Comparison of ENCODE assay signal across 26 cellular contexts in genomic region chrX:15507005-15507404, GRCh38. TPM values are rescaled to one million over a fixed set of nuclear protein-coding genes. Genes with fewer than 3 reads are reported as not detected.
DNase-seq lines count a peak whose midpoint lies in the region; ATAC-seq, FAIRE-seq and TF ChIP-seq lines count a peak whose summit lies in the region.
"Had no signal": no experiment of that assay in that cellular context is flagged by ENCODE, and none has a peak within 500 bp of the region (broad histone marks: within the 10 kb centered on the region; RNA-seq: fewer than 3 reads in every experiment).

No MANE protein-coding gene starts in this region.

- H3K56ac ChIP-seq in H9 (ENCODE audit: insufficient read length, low read depth, low read length) = no peak overlapping the region

- H3K27me3 Mint-ChIP-seq in H9 (ENCODE audit: low read depth) (no peaks in the 10 kb centered on the region), WTC11 (ENCODE audit: low read depth) (no peaks in the 10 kb centered on the region)

- CTCF ChIA-PET in A549 (lab: Yijun Ruan, JAX) (interaction anchor here (1.2 to 1.5 kb wide), 2 partner anchors 8 to 17 kb away, joined by 3 to 4 read pairs; no protein-coding TSS in a partner anchor), WTC11 (lab: Charles Lee) (no interaction called here)

- peaks cover 14 to 19% of the 10 kb centered on the region in 2 experiments for H3K4me1 Mint-ChIP-seq in H9
- peaks cover 4% of the 10 kb centered on the region for H3K4me1 Mint-ChIP-seq in WTC11
- H3K4me1 Mint-ChIP-seq in stimulated activated effector memory CD8-positive, alpha-beta T cell treated with anti-CD3 and anti-CD28 coated beads, Interleukin-12 subunit alpha, Interleukin-12 subunit beta, amount 100 ng/mL, for 72 hours = no peaks in the 10 kb centered on the region
- H3K4me1 Mint-ChIP-seq: CD8-positive, alpha-beta memory T cell had no signal

- H3K79me1 ChIP-seq in H9 (ENCODE audit: insufficient read depth, low read depth, low read length, poor library complexity, severe bottlenecking) = no peaks in the 10 kb centered on the region

- no peak overlapping the region for H2BK15ac ChIP-seq in H9 (ENCODE audit: low read depth, low read length)

- no peaks in the 10 kb centered on the region for H3K79me2 ChIP-seq in H9 (ENCODE audit: insufficient read depth, low read length)

- H3K27ac Mint-ChIP-seq in H9 (no peak overlapping the region), WTC11 (no peak overlapping the region)
- no peak overlapping the region for H3K27ac Mint-ChIP-seq in stimulated activated effector memory CD8-positive, alpha-beta T cell treated with anti-CD3 and anti-CD28 coated beads, Interleukin-12 subunit alpha, Interleukin-12 subunit beta, amount 100 ng/mL, for 72 hours
- H3K27ac Mint-ChIP-seq: CD14-positive monocyte; CD4-positive, alpha-beta T cell; CD8-positive, alpha-beta memory T cell had no signal

- no peak for ATAC-seq in A549
- peak; percentile 65 for ATAC-seq in WTC11
- ATAC-seq in pancreas = no peak
- no peak for ATAC-seq in stimulated activated effector memory CD8-positive, alpha-beta T cell treated with anti-CD3 and anti-CD28 coated beads, Interleukin-12 subunit alpha, Interleukin-12 subunit beta, amount 100 ng/mL, for 72 hours
- ATAC-seq in GM18519 (IDR thresholded peaks at IDR 0.05; ENCODE audit: low FRiP score, unreplicated experiment) = no peak

- H3K9me3 Mint-ChIP-seq in H9 (no peaks in the 10 kb centered on the region), WTC11 (no peaks in the 10 kb centered on the region)
- H3K9me3 Mint-ChIP-seq in stimulated activated effector memory CD8-positive, alpha-beta T cell treated with anti-CD3 and anti-CD28 coated beads, Interleukin-12 subunit alpha, Interleukin-12 subunit beta, amount 100 ng/mL, for 72 hours = no peaks in the 10 kb centered on the region
- H3K9me3 Mint-ChIP-seq: CD14-positive monocyte; CD4-positive, alpha-beta T cell; CD8-positive, alpha-beta memory T cell had no signal

- no peak overlapping the region for H2BK5ac ChIP-seq in H9 (ENCODE audit: insufficient read length, low read length)

- H3K9me3 ChIP-seq in A549 (no peaks in the 10 kb centered on the region), H9 (ENCODE audit: control insufficient read depth, low read depth, low read length) (no peaks in the 10 kb centered on the region), pancreas (no peaks in the 10 kb centered on the region)
- H3K9me3 ChIP-seq: BE2C; BLaER1 treated with 17β-estradiol and CSF1 and Interleukin-3, amounts not matched to agents 10 nM and 100 nM; HAP-1 had no signal

- no peak overlapping the region for H2AK5ac ChIP-seq in H9 (ENCODE audit: insufficient read length, low read length)

- no peak overlapping the region for H3K4me3 ChIP-seq in A549
- H3K4me3 ChIP-seq in pancreas = no peak overlapping the region
- H3K4me3 ChIP-seq: BLaER1 treated with 17β-estradiol and CSF1 and Interleukin-3, amounts not matched to agents 10 nM and 100 nM; GM23248; HAP-1 had no signal

- no peak for TF ChIP-seq EP300 in A549 (IDR thresholded peaks at IDR 0.05)

- no peak overlapping the region for H3K14ac ChIP-seq in H9 (ENCODE audit: insufficient read depth, low read length)

- H3K36me3 Mint-ChIP-seq in H9 (ENCODE audit: insufficient read depth in 1 of 3, low read depth in 3 of 3) (no peaks in the 10 kb centered on the region), WTC11 (no peaks in the 10 kb centered on the region)
- no peaks in the 10 kb centered on the region for H3K36me3 Mint-ChIP-seq in stimulated activated effector memory CD8-positive, alpha-beta T cell treated with anti-CD3 and anti-CD28 coated beads, Interleukin-12 subunit alpha, Interleukin-12 subunit beta, amount 100 ng/mL, for 72 hours
- H3K36me3 Mint-ChIP-seq: CD14-positive monocyte; CD8-positive, alpha-beta memory T cell had no signal

- no peak overlapping the region for H3K9ac ChIP-seq in H9 (ENCODE audit: extremely low read depth, insufficient read length, low read length)
- H3K9ac ChIP-seq: BLaER1 treated with 17β-estradiol and CSF1 and Interleukin-3, amounts not matched to agents 10 nM and 100 nM; GM23248 had no signal

- DNase-seq in A549 (ENCODE audit: low read depth in 1 of 2, low spot score in 1 of 2) (no peak), H9 (peak; percentile 37), NCI-H1048 (lab: John Stamatoyannopoulos, UW) (peak; percentile 11), WTC11 (ENCODE audit: low spot score) (no peak), pancreas (no peak), DMS79 treated with DMSO at 0.1 percent for 48 hours (lab: John Stamatoyannopoulos, UW) (no peak)
- no peak for DNase-seq in stimulated activated effector memory CD8-positive, alpha-beta T cell treated with anti-CD3 and anti-CD28 coated beads, Interleukin-12 subunit alpha, Interleukin-12 subunit beta, amount 100 ng/mL, for 72 hours (ENCODE audit: low spot score in 2 of 2)
- DNase-seq: ACHN; AML-193; BE2C; CD4-positive, alpha-beta T cell; CD8-positive, alpha-beta memory T cell; DMS 273 treated with DMSO at 0.1 percent for 48 hours; DMS79; GF-D8; GM23248 had no signal

- H3K23ac ChIP-seq in H9 (ENCODE audit: insufficient read length, low read depth, low read length) = no peak overlapping the region

- intact Hi-C loops in pancreas (cut with DNase I) = no loop called here

- H3K4ac ChIP-seq in H9 (ENCODE audit: low read depth, low read length) = no peak overlapping the region

- no peak overlapping the region for H4K91ac ChIP-seq in H9 (ENCODE audit: insufficient read length, low read depth, low read length)

- no peak overlapping the region for H2BK12ac ChIP-seq in H9 (ENCODE audit: insufficient read length, low read depth, low read length)

- no peak overlapping the region for H2BK20ac ChIP-seq in H9 (ENCODE audit: low read depth, low read length, poor library complexity, severe bottlenecking)

- H4K5ac ChIP-seq in H9 (ENCODE audit: insufficient read length, low read depth, low read length) = no peak overlapping the region

- H3K27me3 ChIP-seq in H9 (ENCODE audit: insufficient read depth, low read length) (no peaks in the 10 kb centered on the region), pancreas (peaks cover 0 to 13% (median 4%) of the 10 kb centered on the region in 4 donors)
- H3K27me3 ChIP-seq: BE2C had no signal

- no peak overlapping the region for H2BK120ac ChIP-seq in H9 (ENCODE audit: low read depth, low read length, poor library complexity, severe bottlenecking)

- no peak overlapping the region for H2AFZ ChIP-seq in H9 (ENCODE audit: low read length)
- H2AFZ ChIP-seq: GM23248 had no signal

- H3K4me3 Mint-ChIP-seq in H9 (no peak overlapping the region), WTC11 (no peak overlapping the region)
- H3K4me3 Mint-ChIP-seq in stimulated activated effector memory CD8-positive, alpha-beta T cell treated with anti-CD3 and anti-CD28 coated beads, Interleukin-12 subunit alpha, Interleukin-12 subunit beta, amount 100 ng/mL, for 72 hours = no peak overlapping the region
- H3K4me3 Mint-ChIP-seq: CD14-positive monocyte; CD4-positive, alpha-beta T cell; CD8-positive, alpha-beta memory T cell had no signal

- WGBS in A549 (ENCODE audit: missing lambda C conversion rate) = 92% methylated on average over 5 of the region's 5 CpGs
- WGBS in H9 (ENCODE audit: extremely low coverage, insufficient read length, low lambda C conversion rate) = no CpG with 5 or more reads among the region's 5 CpGs
- WGBS in pancreas, 2 donors = 77 to 95% methylated on average over 5 of the region's 5 CpGs

- POLR2A ChIA-PET in A549 (lab: Yijun Ruan, JAX) = no interaction called here
- POLR2A ChIA-PET in WTC11 (lab: Charles Lee) = no interaction called here

- H3K4me2 ChIP-seq in A549 (no peak overlapping the region), H9 (ENCODE audit: insufficient read depth, insufficient read length, low read length) (no peak overlapping the region)
- H3K4me2 ChIP-seq: BLaER1 treated with 17β-estradiol and CSF1 and Interleukin-3, amounts not matched to agents 10 nM and 100 nM had no signal

- FAIRE-seq in A549 (lab: Jason Lieb, UNC) (peak; percentile 46), pancreas (lab: Jason Lieb, UNC) (no peak)
- FAIRE-seq: A204.1, D721Med, GM18507 had no signal

- H3K4me1 ChIP-seq in A549 (no peaks in the 10 kb centered on the region), H9 (ENCODE audit: insufficient read depth, low read length) (no peaks in the 10 kb centered on the region), pancreas (no peaks in the 10 kb centered on the region)
- H3K4me1 ChIP-seq: BE2C; BLaER1 treated with 17β-estradiol and CSF1 and Interleukin-3, amounts not matched to agents 10 nM and 100 nM; HAP-1 had no signal

- no peak for TF ChIP-seq RAD21 in A549 (conservative IDR thresholded peaks at IDR 0.05 in 1 of 2, IDR thresholded peaks at IDR 0.05 in 1 of 2)

- H3K27ac ChIP-seq in A549 (no peak overlapping the region), H9 (ENCODE audit: insufficient read length, low read depth, low read length) (no peak overlapping the region), pancreas (no peak overlapping the region)
- H3K27ac ChIP-seq: 22Rv1; BLaER1 treated with 17β-estradiol and CSF1 and Interleukin-3, amounts not matched to agents 10 nM and 100 nM; GM23248 had no signal

- no peaks in the 10 kb centered on the region for H3K36me3 ChIP-seq in pancreas
- H3K36me3 ChIP-seq: BE2C; BLaER1 treated with 17β-estradiol and CSF1 and Interleukin-3, amounts not matched to agents 10 nM and 100 nM; HAP-1 had no signal

- TF ChIP-seq POLR2A in A549 (IDR thresholded peaks at IDR 0.05; ENCODE audit: low read length) = no peak

- H3K23me2 ChIP-seq in H9 (ENCODE audit: insufficient read length, low read depth, low read length, poor library complexity, severe bottlenecking) = no peaks in the 10 kb centered on the region

- H4K20me1 ChIP-seq in H9 (ENCODE audit: control insufficient read depth, insufficient read depth, insufficient read length) = no peaks in the 10 kb centered on the region

- no peak overlapping the region for H4K8ac ChIP-seq in H9 (replicated peaks; ENCODE audit: insufficient read length, low read depth, low read length)

- TF ChIP-seq CTCF in A549 (IDR thresholded peaks at IDR 0.05) (no peak), H9 (conservative IDR thresholded peaks at IDR 0.05) (no peak), WTC11 (IDR thresholded peaks at IDR 0.05) (no peak), pancreas (IDR thresholded peaks at IDR 0.05) (no peak)

- no peak overlapping the region for H3K18ac ChIP-seq in H9 (ENCODE audit: insufficient read length, low read depth, low read length)

- no peak overlapping the region for H3T11ph ChIP-seq in H9 (ENCODE audit: low read length)

RNA-seq across cellular contexts. Expression of gene BMX, which starts 6.4 kb away (rescaled TPM):
- polyA plus RNA-seq in A549 (2011; rRNA removed) = not detected in 2 replicates
- not detected in 2 replicates for polyA plus RNA-seq in A549 (2012; cell fraction: cytosol; rRNA removed)
- polyA plus RNA-seq in A549 (2012; cell fraction: nucleus; rRNA removed) = not detected in 2 replicates
- polyA plus RNA-seq in A549 (2017; fragmentation: RNase III; extraction: RNeasy Plus Mini Kit Qiagen cat#74134 plus additional on column Dnase treatment) = not detected in 3 replicates
- polyA minus RNA-seq in A549 (2011; rRNA and poly(A)+ RNA removed) = not detected in 2 replicates
- total RNA-seq in H9 (2021) = not detected in 2 replicates
- not detected in 3 replicates for total RNA-seq in WTC11 (2021)
- 1 to 10 TPM in 1 of 6 donors, under 1 TPM in 5; 0.28 to 3.2 (median 0.48) TPM for total RNA-seq in pancreas
- polyA plus RNA-seq in pancreas = under 1 TPM; 0.27 to 0.73 TPM
- total RNA-seq: CD4-positive, alpha-beta T cell; CD8-positive, alpha-beta memory T cell; G401; GM23248; H4 had no signal
- polyA plus RNA-seq: CD8-positive, alpha-beta memory T cell; GM23248 had no signal

RNA-seq across cellular contexts. Expression of gene PIR, which starts 13.9 kb away (rescaled TPM):
- polyA plus RNA-seq in A549 (2011; rRNA removed) (99.8 and 120 TPM in 2 replicates), A549 (2017; fragmentation: RNase III; extraction: RNeasy Plus Mini Kit Qiagen cat#74134 plus additional on column Dnase treatment) (62.7 to 66.0 TPM (median 63.3 TPM) in 3 replicates), pancreas (1 to 10 TPM; 3.0 to 7.0 TPM)
- 52.5 and 55.8 TPM in 2 replicates for polyA plus RNA-seq in A549 (2012; cell fraction: cytosol; rRNA removed)
- polyA plus RNA-seq in A549 (2012; cell fraction: nucleus; rRNA removed) = 27.9 and 39.6 TPM in 2 replicates
- 22.1 and 28.1 TPM in 2 replicates for polyA minus RNA-seq in A549 (2011; rRNA and poly(A)+ RNA removed)
- total RNA-seq in H9 (2021) (25.1 and 29.7 TPM in 2 replicates), WTC11 (2021) (17.1 to 21.0 TPM (median 19.9 TPM) in 3 replicates), pancreas (1 to 10 TPM; 1.1 to 2.4 (median 1.7) TPM)
- total RNA-seq: CD4-positive, alpha-beta T cell had no signal

Comparison
In these comparisons a context has a peak if more than half of its experiments do, and no peak if none do; other contexts are left out.
1. DNase-seq: peak in H9 (single experiment) and NCI-H1048 (single experiment); none in A549 (0 of 2), WTC11 (single experiment), pancreas (0 of 6), stimulated activated effector memory CD8-positive, alpha-beta T cell treated with anti-CD3 and anti-CD28 coated beads, Interleukin-12 subunit alpha, Interleukin-12 subunit beta, amount 100 ng/mL, for 72 hours (0 of 2) and DMS79 treated with DMSO at 0.1 percent for 48 hours (single experiment).